8 cellular contexts compared by ENCODE assay signal in the genomic region with DNA sequence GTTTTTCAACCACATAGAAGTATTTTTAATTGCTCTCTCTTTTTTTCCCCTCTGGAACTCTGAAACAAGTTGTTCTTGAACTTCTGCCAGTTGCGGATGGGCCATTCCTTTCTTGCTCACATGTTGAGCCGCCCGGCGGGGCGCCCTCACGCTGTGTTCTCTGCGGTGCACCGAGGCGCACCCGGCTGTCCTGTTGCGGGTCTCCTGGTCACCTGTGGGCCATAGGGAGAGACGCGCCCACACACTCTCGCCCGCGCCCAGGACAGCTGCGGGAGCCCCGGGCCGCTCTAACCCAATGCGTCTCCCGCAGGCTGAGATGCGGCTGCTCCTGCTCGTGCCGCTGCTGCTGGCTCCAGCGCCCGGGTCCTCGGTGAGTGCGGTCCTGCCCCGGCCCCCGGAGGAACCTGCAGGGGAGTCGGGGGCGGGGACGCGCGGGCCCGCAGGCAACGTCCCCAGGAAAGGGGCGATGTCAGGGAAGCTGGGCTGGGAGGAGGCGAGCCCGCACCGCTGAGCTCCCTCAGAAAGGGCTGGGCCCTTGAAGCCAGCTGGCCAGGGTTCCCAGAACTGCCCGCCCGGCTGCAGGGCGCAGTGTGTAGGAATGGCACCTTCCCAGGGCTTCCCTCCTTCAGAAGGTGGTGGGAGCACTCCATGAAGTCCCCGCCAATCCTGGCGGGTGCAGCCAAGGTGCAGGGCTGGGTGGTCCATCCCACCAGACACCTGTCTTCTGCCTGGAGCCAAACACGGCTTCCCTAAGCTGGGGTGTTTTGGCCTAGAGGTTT. TPM values are rescaled to one million over a fixed set of nuclear protein-coding genes. Genes with fewer than 3 reads are reported as not detected.
DNase-seq lines count a peak whose midpoint lies in the region; ATAC-seq and TF ChIP-seq lines count a peak whose summit lies in the region.

No MANE protein-coding gene starts in this region.

- CTCF ChIA-PET in A673 (lab: Charles Lee), result no interaction called here

- peak overlapping the region; percentile 19 for H3K4me3 ChIP-seq in A673 (ENCODE audit: low read depth, low read length, poor library complexity, severe bottlenecking)
- H3K4me3 ChIP-seq in esophagus muscularis mucosa, result peak overlapping the region; percentile 60 to 78 (median 70)

- 14% methylated on average over 19 of the region's 47 CpGs for WGBS in esophagus muscularis mucosa

- H3K27me3 ChIP-seq in A673 (replicated peaks; ENCODE audit: insufficient read depth, low read depth, low read length, poor library complexity) (peaks cover 26% of the 10 kb centered on the region), esophagus muscularis mucosa (peaks cover 0 to 18% (median 4%) of the 10 kb centered on the region in 4 donors)

- no peaks in the 10 kb centered on the region for H3K9me3 ChIP-seq in A673 (ENCODE audit: low read depth, low read length, poor library complexity, severe bottlenecking)
- no peaks in the 10 kb centered on the region for H3K9me3 ChIP-seq in esophagus muscularis mucosa

- POLR2A ChIA-PET in A673 (lab: Charles Lee; ENCODE audit: low non-redundant PET), result no interaction called here

- DNase-seq in A673 (ENCODE audit: low spot score) (no peak), NCI-H69 (lab: John Stamatoyannopoulos, UW) (peak; percentile 59), esophagus muscularis mucosa (ENCODE audit: extremely low spot score) (no peak), mucosa of gallbladder (ENCODE audit: low spot score) (peak; percentile 58), DMS153 treated with DMSO at 0.1 percent for 48 hours (lab: John Stamatoyannopoulos, UW; ENCODE audit: unreplicated experiment) (no peak), mesenteric fat pad (ENCODE audit: low spot score) (no peak)

- H3K36me3 ChIP-seq in A673 (ENCODE audit: insufficient read depth, low read length, poor library complexity, severe bottlenecking), result no peaks in the 10 kb centered on the region
- H3K36me3 ChIP-seq in esophagus muscularis mucosa, result peaks cover 0 to 5% (median 2%) of the 10 kb centered on the region in 4 donors

- H3K27ac ChIP-seq in A673 (ENCODE audit: low read depth, low read length, poor library complexity, severe bottlenecking), result no peak overlapping the region
- peak overlapping the region; percentile 42 to 76 (median 71) for H3K27ac ChIP-seq in esophagus muscularis mucosa (replicated peaks in 1 of 4)

- no peak for TF ChIP-seq POLR2A in esophagus muscularis mucosa (IDR thresholded peaks at IDR 0.05; ENCODE audit: low read depth)

- no peak for TF ChIP-seq EP300 in esophagus muscularis mucosa (IDR thresholded peaks at IDR 0.05)

- intact Hi-C loops in A673 (cut with micrococcal nuclease; ENCODE audit: unreplicated experiment) (no loop called here), esophagus muscularis mucosa (cut with DNase I) (no loop called here)

- peaks cover 12% of the 10 kb centered on the region for H3K4me1 ChIP-seq in A673 (ENCODE audit: insufficient read depth, low read length, poor library complexity, severe bottlenecking)
- H3K4me1 ChIP-seq in esophagus muscularis mucosa, result peaks cover 28 to 75% (median 69%) of the 10 kb centered on the region in 4 donors

- BruUV-seq in A673 (replicated peaks; lab: Mats Ljungman, UMichigan), result no TSS peak

- TF ChIP-seq CTCF in A673 (conservative IDR thresholded peaks at IDR 0.05; ENCODE audit: low read depth, low read length), result no peak
- peak in 1 of 3 experiments; percentile 13 for TF ChIP-seq CTCF in esophagus muscularis mucosa (IDR thresholded peaks at IDR 0.05)

- no peak for ATAC-seq in HG03139 (IDR thresholded peaks at IDR 0.05; ENCODE audit: unreplicated experiment)
- no peak for ATAC-seq in HG02571 (IDR thresholded peaks at IDR 0.05; ENCODE audit: unreplicated experiment)

RNA-seq across cellular contexts. Expression of a gene that starts 2.3 kb away (rescaled TPM):
- total RNA-seq in A673 (2021) (0.31 and 0.75 TPM in 2 replicates), esophagus muscularis mucosa (10 to 100 TPM; 12.0 to 43.5 (median 24.1) TPM), mucosa of gallbladder (17.3 TPM), mesenteric fat pad (6.4 TPM)

Comparison
In these comparisons a context has a peak if more than half of its experiments do, and no peak if none do; other contexts are left out.
1. DNase-seq: peak in NCI-H69 (single experiment) and mucosa of gallbladder (single experiment); none in A673 (single experiment), esophagus muscularis mucosa (single experiment), DMS153 treated with DMSO at 0.1 percent for 48 hours (single experiment) and mesenteric fat pad (single experiment).